In genomic region chr6:11094411-11094851, GRCh38 we compare ENCODE assay signal across 1 cellular context.
A peak's percentile ranks its signal among the peaks of the same experiment; 100 is the strongest.
TF ChIP-seq lines count a peak whose summit lies in the region.

No MANE protein-coding gene starts in this region.

TF ChIP-seq in GM12878, 131 proteins besides CTCF, POLR2A, EP300 and RAD21 (continued from another document and continues in another):
- TF ChIP-seq, protein P1, sequence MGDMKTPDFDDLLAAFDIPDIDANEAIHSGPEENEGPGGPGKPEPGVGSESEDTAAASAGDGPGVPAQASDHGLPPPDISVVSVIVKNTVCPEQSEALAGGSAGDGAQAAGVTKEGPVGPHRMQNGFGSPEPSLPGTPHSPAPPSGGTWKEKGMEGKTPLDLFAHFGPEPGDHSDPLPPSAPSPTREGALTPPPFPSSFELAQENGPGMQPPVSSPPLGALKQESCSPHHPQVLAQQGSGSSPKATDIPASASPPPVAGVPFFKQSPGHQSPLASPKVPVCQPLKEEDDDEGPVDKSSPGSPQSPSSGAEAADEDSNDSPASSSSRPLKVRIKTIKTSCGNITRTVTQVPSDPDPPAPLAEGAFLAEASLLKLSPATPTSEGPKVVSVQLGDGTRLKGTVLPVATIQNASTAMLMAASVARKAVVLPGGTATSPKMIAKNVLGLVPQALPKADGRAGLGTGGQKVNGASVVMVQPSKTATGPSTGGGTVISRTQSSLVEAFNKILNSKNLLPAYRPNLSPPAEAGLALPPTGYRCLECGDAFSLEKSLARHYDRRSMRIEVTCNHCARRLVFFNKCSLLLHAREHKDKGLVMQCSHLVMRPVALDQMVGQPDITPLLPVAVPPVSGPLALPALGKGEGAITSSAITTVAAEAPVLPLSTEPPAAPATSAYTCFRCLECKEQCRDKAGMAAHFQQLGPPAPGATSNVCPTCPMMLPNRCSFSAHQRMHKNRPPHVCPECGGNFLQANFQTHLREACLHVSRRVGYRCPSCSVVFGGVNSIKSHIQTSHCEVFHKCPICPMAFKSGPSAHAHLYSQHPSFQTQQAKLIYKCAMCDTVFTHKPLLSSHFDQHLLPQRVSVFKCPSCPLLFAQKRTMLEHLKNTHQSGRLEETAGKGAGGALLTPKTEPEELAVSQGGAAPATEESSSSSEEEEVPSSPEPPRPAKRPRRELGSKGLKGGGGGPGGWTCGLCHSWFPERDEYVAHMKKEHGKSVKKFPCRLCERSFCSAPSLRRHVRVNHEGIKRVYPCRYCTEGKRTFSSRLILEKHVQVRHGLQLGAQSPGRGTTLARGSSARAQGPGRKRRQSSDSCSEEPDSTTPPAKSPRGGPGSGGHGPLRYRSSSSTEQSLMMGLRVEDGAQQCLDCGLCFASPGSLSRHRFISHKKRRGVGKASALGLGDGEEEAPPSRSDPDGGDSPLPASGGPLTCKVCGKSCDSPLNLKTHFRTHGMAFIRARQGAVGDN (IDR thresholded peaks at IDR 0.05) = no peak
- TF ChIP-seq CHD1 (IDR thresholded peaks at IDR 0.05; ENCODE audit: low read depth, low read length) = no peak
- TF ChIP-seq CREB1 (IDR thresholded peaks at IDR 0.05; ENCODE audit: low read depth) = no peak
- TF ChIP-seq JUNB (IDR thresholded peaks at IDR 0.05) = no peak
- TF ChIP-seq GABPA (IDR thresholded peaks at IDR 0.05; ENCODE audit: low read depth) = no peak
- TF ChIP-seq MLLT1 (IDR thresholded peaks at IDR 0.05) = no peak
- TF ChIP-seq NBN (IDR thresholded peaks at IDR 0.05) = peak; percentile 16; the same call in 1 of the 2 replicates
- no peak for TF ChIP-seq MEF2B (IDR thresholded peaks at IDR 0.05; ENCODE audit: partially characterized antibody, poor library complexity, severe bottlenecking)
- TF ChIP-seq RBBP5 (conservative IDR thresholded peaks at IDR 0.05) = no peak
- no peak for TF ChIP-seq ATF7 (IDR thresholded peaks at IDR 0.05; ENCODE audit: low read depth)
- no peak for TF ChIP-seq ZNF24 (IDR thresholded peaks at IDR 0.05)
- TF ChIP-seq SPI1 (IDR thresholded peaks at IDR 0.05; ENCODE audit: borderline replicate concordance, insufficient read depth, low read depth, low read length) = no peak
- TF ChIP-seq EED (IDR thresholded peaks at IDR 0.05; ENCODE audit: low read depth) = peak; percentile 33; the same call in 1 of the 2 replicates
- no peak for TF ChIP-seq ZNF622 (IDR thresholded peaks at IDR 0.05)
- TF ChIP-seq E2F8 (IDR thresholded peaks at IDR 0.05; ENCODE audit: low read depth, partially characterized antibody) = no peak
- no peak for TF ChIP-seq NKRF (conservative IDR thresholded peaks at IDR 0.05)
- no peak for TF ChIP-seq MYB (IDR thresholded peaks at IDR 0.05; ENCODE audit: borderline replicate concordance, low read depth, low read length)
- TF ChIP-seq CBX3 (IDR thresholded peaks at IDR 0.05; ENCODE audit: borderline replicate concordance, low read depth) = no peak
- peak; percentile 20 for TF ChIP-seq MYC (IDR thresholded peaks at IDR 0.05; ENCODE audit: insufficient read depth, insufficient read length, insufficient replicate concordance, low read length, severe bottlenecking)
- TF ChIP-seq HDAC2 (IDR thresholded peaks at IDR 0.05) = no peak
- no peak for TF ChIP-seq BACH1 (IDR thresholded peaks at IDR 0.05; ENCODE audit: borderline replicate concordance)
- TF ChIP-seq, protein P2, sequence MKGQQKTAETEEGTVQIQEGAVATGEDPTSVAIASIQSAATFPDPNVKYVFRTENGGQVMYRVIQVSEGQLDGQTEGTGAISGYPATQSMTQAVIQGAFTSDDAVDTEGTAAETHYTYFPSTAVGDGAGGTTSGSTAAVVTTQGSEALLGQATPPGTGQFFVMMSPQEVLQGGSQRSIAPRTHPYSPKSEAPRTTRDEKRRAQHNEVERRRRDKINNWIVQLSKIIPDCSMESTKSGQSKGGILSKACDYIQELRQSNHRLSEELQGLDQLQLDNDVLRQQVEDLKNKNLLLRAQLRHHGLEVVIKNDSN (IDR thresholded peaks at IDR 0.05; ENCODE audit: borderline replicate concordance, extremely low read length, insufficient read depth, low read depth, low read length) = no peak
- TF ChIP-seq STAT3 (IDR thresholded peaks at IDR 0.05; ENCODE audit: low read depth, low read length) = no peak
- no peak for TF ChIP-seq HSF1 (IDR thresholded peaks at IDR 0.05; ENCODE audit: low read depth, low read length)
- TF ChIP-seq, protein P3, sequence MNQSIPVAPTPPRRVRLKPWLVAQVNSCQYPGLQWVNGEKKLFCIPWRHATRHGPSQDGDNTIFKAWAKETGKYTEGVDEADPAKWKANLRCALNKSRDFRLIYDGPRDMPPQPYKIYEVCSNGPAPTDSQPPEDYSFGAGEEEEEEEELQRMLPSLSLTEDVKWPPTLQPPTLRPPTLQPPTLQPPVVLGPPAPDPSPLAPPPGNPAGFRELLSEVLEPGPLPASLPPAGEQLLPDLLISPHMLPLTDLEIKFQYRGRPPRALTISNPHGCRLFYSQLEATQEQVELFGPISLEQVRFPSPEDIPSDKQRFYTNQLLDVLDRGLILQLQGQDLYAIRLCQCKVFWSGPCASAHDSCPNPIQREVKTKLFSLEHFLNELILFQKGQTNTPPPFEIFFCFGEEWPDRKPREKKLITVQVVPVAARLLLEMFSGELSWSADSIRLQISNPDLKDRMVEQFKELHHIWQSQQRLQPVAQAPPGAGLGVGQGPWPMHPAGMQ (IDR thresholded peaks at IDR 0.05; ENCODE audit: borderline replicate concordance) = no peak
- TF ChIP-seq ZZZ3 (IDR thresholded peaks at IDR 0.05; ENCODE audit: control insufficient read depth, insufficient read length, low read depth) = no peak
- TF ChIP-seq IRF4 (IDR thresholded peaks at IDR 0.05; ENCODE audit: low read depth, low read length) = no peak
- no peak for TF ChIP-seq NR2C1 (IDR thresholded peaks at IDR 0.05)
- no peak for TF ChIP-seq MXI1 (IDR thresholded peaks at IDR 0.05; ENCODE audit: low read depth, low read length)
- no peak for TF ChIP-seq CBFB (IDR thresholded peaks at IDR 0.05; ENCODE audit: low read depth)
- no peak for TF ChIP-seq TCF12 (IDR thresholded peaks at IDR 0.05; ENCODE audit: low read depth, low read length)
- no peak for TF ChIP-seq ETV6 (conservative IDR thresholded peaks at IDR 0.05 in 1 of 2, IDR thresholded peaks at IDR 0.05 in 1 of 2; ENCODE audit: borderline replicate concordance in 1 of 2, low read depth in 1 of 2)
- TF ChIP-seq LARP7 (IDR thresholded peaks at IDR 0.05) = no peak
- TF ChIP-seq SMC3 (IDR thresholded peaks at IDR 0.05; ENCODE audit: borderline replicate concordance, low read length) = no peak
- TF ChIP-seq MAX (IDR thresholded peaks at IDR 0.05; ENCODE audit: low read depth, low read length) = no peak
- no peak for TF ChIP-seq ZNF384 (IDR thresholded peaks at IDR 0.05; ENCODE audit: borderline replicate concordance, low read depth, low read length)
- TF ChIP-seq, protein P4, sequence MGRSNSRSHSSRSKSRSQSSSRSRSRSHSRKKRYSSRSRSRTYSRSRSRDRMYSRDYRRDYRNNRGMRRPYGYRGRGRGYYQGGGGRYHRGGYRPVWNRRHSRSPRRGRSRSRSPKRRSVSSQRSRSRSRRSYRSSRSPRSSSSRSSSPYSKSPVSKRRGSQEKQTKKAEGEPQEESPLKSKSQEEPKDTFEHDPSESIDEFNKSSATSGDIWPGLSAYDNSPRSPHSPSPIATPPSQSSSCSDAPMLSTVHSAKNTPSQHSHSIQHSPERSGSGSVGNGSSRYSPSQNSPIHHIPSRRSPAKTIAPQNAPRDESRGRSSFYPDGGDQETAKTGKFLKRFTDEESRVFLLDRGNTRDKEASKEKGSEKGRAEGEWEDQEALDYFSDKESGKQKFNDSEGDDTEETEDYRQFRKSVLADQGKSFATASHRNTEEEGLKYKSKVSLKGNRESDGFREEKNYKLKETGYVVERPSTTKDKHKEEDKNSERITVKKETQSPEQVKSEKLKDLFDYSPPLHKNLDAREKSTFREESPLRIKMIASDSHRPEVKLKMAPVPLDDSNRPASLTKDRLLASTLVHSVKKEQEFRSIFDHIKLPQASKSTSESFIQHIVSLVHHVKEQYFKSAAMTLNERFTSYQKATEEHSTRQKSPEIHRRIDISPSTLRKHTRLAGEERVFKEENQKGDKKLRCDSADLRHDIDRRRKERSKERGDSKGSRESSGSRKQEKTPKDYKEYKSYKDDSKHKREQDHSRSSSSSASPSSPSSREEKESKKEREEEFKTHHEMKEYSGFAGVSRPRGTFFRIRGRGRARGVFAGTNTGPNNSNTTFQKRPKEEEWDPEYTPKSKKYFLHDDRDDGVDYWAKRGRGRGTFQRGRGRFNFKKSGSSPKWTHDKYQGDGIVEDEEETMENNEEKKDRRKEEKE (IDR thresholded peaks at IDR 0.05) = no peak
- TF ChIP-seq, protein P5, sequence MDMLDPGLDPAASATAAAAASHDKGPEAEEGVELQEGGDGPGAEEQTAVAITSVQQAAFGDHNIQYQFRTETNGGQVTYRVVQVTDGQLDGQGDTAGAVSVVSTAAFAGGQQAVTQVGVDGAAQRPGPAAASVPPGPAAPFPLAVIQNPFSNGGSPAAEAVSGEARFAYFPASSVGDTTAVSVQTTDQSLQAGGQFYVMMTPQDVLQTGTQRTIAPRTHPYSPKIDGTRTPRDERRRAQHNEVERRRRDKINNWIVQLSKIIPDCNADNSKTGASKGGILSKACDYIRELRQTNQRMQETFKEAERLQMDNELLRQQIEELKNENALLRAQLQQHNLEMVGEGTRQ (IDR thresholded peaks at IDR 0.05; ENCODE audit: borderline replicate concordance, low read depth, low read length) = no peak
